23 cellular contexts compared by ENCODE assay signal in genomic region chr13:27273658-27274425, GRCh38. TPM values are rescaled to one million over a fixed set of nuclear protein-coding genes. Genes with fewer than 3 reads are reported as not detected.
DNase-seq lines count a peak whose midpoint lies in the region; ATAC-seq and TF ChIP-seq lines count a peak whose summit lies in the region.
"Had no signal": no experiment of that assay in that cellular context is flagged by ENCODE, and none has a peak within 500 bp of the region (broad histone marks: within the 10 kb centered on the region; RNA-seq: fewer than 3 reads in every experiment).

No MANE protein-coding gene starts in this region.

- H3K27ac Mint-ChIP-seq in activated naive CD4-positive, alpha-beta T cell treated with anti-CD3 and anti-CD28 coated beads, Interleukin-2, amount 50 U/mL, for 72 hours: no peak overlapping the region
- H3K27ac Mint-ChIP-seq in endothelial cell (ENCODE audit: unreplicated experiment): no peak overlapping the region

- H2AFZ ChIP-seq in osteoblast (ENCODE audit: low read length): no peak overlapping the region

- peak overlapping the region; percentile 91 for H3K4me2 ChIP-seq in osteoblast (ENCODE audit: insufficient read depth, low read length)
- H3K4me2 ChIP-seq: smooth muscle cell had no signal

- H3K9me3 Mint-ChIP-seq in activated naive CD4-positive, alpha-beta T cell treated with anti-CD3 and anti-CD28 coated beads, Interleukin-2, amount 50 U/mL, for 72 hours: no peaks in the 10 kb centered on the region
- H3K9me3 Mint-ChIP-seq in endothelial cell (ENCODE audit: unreplicated experiment): no peaks in the 10 kb centered on the region

- H3K4me3 Mint-ChIP-seq in endothelial cell (ENCODE audit: unreplicated experiment): no peak overlapping the region

- no peak for ATAC-seq in activated naive CD4-positive, alpha-beta T cell treated with anti-CD3 and anti-CD28 coated beads, Interleukin-2, amount 50 U/mL, for 72 hours
- ATAC-seq in HG03025 (IDR thresholded peaks at IDR 0.05; ENCODE audit: low FRiP score, unreplicated experiment): no peak
- ATAC-seq: foreskin keratinocyte, psoas muscle had no signal

- no peaks in the 10 kb centered on the region for H3K79me2 ChIP-seq in osteoblast (ENCODE audit: insufficient read depth, low read length)

- peaks cover 36% of the 10 kb centered on the region for H3K4me1 ChIP-seq in osteoblast (ENCODE audit: insufficient read depth, low read length)
- H3K4me1 ChIP-seq: foreskin keratinocyte had no signal

- TF ChIP-seq CTCF in osteoblast (IDR thresholded peaks at IDR 0.05; ENCODE audit: extremely low read depth, low read depth, low read length) (no peak), endothelial cell (IDR thresholded peaks at IDR 0.05; ENCODE audit: unreplicated experiment) (no peak)

- no peaks in the 10 kb centered on the region for H4K20me1 ChIP-seq in osteoblast (ENCODE audit: insufficient read depth, low read length)

- in situ Hi-C loops in Caki2 (cut with HindIII; ENCODE audit: low pct_unique_long_range_greater_than_20kb, low sequenced_read_pairs): no loop called here

- peaks cover 5% of the 10 kb centered on the region for H3K27me3 ChIP-seq in osteoblast (ENCODE audit: insufficient read depth, low read length)
- H3K27me3 ChIP-seq: stomach had no signal

- peak overlapping the region; percentile 22 for H3K4me3 ChIP-seq in osteoblast (ENCODE audit: insufficient read depth, low read length)
- H3K4me3 ChIP-seq: smooth muscle cell had no signal

- H3K4me1 Mint-ChIP-seq in endothelial cell (ENCODE audit: unreplicated experiment): peaks cover 4% of the 10 kb centered on the region

- no peak overlapping the region for H3K27ac ChIP-seq in osteoblast (ENCODE audit: low read depth, low read length)
- H3K27ac ChIP-seq: foreskin keratinocyte, psoas muscle had no signal

- DNase-seq in Caki2 (ENCODE audit: low read depth): peak; percentile 57
- DNase-seq in amniotic epithelial cell (ENCODE audit: low read depth): peak; percentile 38
- DNase-seq in fibroblast of gingiva (ENCODE audit: low read depth): peak; percentile 52
- DNase-seq in osteoblast (ENCODE audit: insufficient read length, low spot score, missing footprints): peak; percentile 92
- no peak for DNase-seq in activated naive CD4-positive, alpha-beta T cell treated with anti-CD3 and anti-CD28 coated beads, Interleukin-2, amount 50 U/mL, for 72 hours (ENCODE audit: low spot score in 2 of 2)
- DNase-seq in activated naive CD4-positive, alpha-beta T cell treated with Interleukin-2 at 50 U/mL for 16 hours: no peak
- no peak for DNase-seq in endothelial cell (ENCODE audit: low spot score)
- DNase-seq: activated CD4-positive, alpha-beta T cell treated with anti-CD3 and anti-CD28 coated beads for 48 hours; activated effector memory CD4-positive, alpha-beta T cell treated with Interleukin-2 at 50 U/mL for 16 hours; cerebellar nuclear complex; effector memory CD4-positive, alpha-beta T cell; foreskin keratinocyte; HCEC 1CT; hypothalamus; kidney; mesendoderm; NCI-H2081 treated with DMSO at 0.1 percent for 48 hours; NCI-H524; psoas muscle; stimulated activated CD4-positive, alpha-beta T cell treated with anti-CD3 and anti-CD28 coated beads, Interleukin-4, amount 100 ng/mL, for 24 hours; stomach had no signal

- no peaks in the 10 kb centered on the region for H3K36me3 Mint-ChIP-seq in activated naive CD4-positive, alpha-beta T cell treated with anti-CD3 and anti-CD28 coated beads, Interleukin-2, amount 50 U/mL, for 72 hours
- no peaks in the 10 kb centered on the region for H3K36me3 Mint-ChIP-seq in endothelial cell (ENCODE audit: low read depth, unreplicated experiment)

- peaks cover 2% of the 10 kb centered on the region for H3K27me3 Mint-ChIP-seq in endothelial cell (ENCODE audit: unreplicated experiment)

- no peaks in the 10 kb centered on the region for H3K36me3 ChIP-seq in osteoblast (ENCODE audit: insufficient read depth, low read length)

- H3K9me3 ChIP-seq in osteoblast (ENCODE audit: low read depth, low read length): no peaks in the 10 kb centered on the region
- H3K9me3 ChIP-seq: psoas muscle, stomach had no signal

RNA-seq across cellular contexts. Expression of gene RASL11A, which starts 3.2 kb away (rescaled TPM):
- total RNA-seq in Caki2 (2014; rRNA removed; shearing (Covaris generic); ENCODE audit: low replicate concordance): 44.7 and 107 TPM in 2 replicates
- total RNA-seq in osteoblast (8.8 and 11.9 TPM in 2 replicates), endothelial cell (ENCODE audit: unreplicated experiment) (2.1 TPM)
- 1 to 10 TPM; 1.8 to 3.4 TPM for total RNA-seq in activated naive CD4-positive, alpha-beta T cell treated with anti-CD3 and anti-CD28 coated beads, Interleukin-2, amount 50 U/mL, for 72 hours

RNA-seq across cellular contexts. Expression of gene RPL21, which starts 22.5 kb away (rescaled TPM):
- 791 and 923 TPM in 2 replicates for total RNA-seq in Caki2 (2014; rRNA removed; shearing (Covaris generic); ENCODE audit: low replicate concordance)
- total RNA-seq in osteoblast (544 and 726 TPM in 2 replicates), endothelial cell (ENCODE audit: unreplicated experiment) (910 TPM)
- 1,000 to 10,000 TPM; 1,438 to 1,746 TPM for total RNA-seq in activated naive CD4-positive, alpha-beta T cell treated with anti-CD3 and anti-CD28 coated beads, Interleukin-2, amount 50 U/mL, for 72 hours

Comparison
In these comparisons a context has a peak if more than half of its experiments do, and no peak if none do; other contexts are left out.
1. DNase-seq: peak in Caki2 (single experiment), amniotic epithelial cell (single experiment), fibroblast of gingiva (single experiment) and osteoblast (single experiment); none in activated naive CD4-positive, alpha-beta T cell treated with anti-CD3 and anti-CD28 coated beads, Interleukin-2, amount 50 U/mL, for 72 hours (0 of 2), activated naive CD4-positive, alpha-beta T cell treated with Interleukin-2 at 50 U/mL for 16 hours (single experiment) and endothelial cell (single experiment).